1 cellular context compared by ENCODE assay signal in the genomic region with DNA sequence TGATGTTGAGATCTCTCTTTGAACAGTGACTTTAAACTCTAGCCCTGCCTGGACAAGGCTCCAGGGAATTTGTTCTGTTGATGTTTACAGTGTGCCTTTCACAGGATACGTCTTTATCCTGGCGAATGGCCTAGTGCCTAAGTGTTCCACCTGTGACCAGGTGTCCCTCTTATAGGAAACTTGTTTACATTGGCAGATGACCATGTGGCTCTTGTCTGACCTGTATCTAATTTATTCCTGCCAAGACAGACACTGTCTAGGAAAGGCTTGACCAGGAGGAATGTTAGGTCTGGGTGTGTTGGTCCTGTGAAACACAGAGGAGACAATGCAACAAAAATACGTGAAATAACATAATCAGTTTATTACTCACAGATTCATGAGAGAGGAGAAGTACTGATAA.
TF ChIP-seq lines count a peak whose summit lies in the region.

No MANE protein-coding gene starts in this region.

TF ChIP-seq in A549, 52 proteins besides CTCF, POLR2A, EP300 and RAD21 (continued from another document):
- TF ChIP-seq REST (IDR thresholded peaks at IDR 0.05) (no peak), ZFP36 (IDR thresholded peaks at IDR 0.05; ENCODE audit: borderline replicate concordance, partially characterized antibody) (no peak), FOXS1 (CRISPR knock-in tag; IDR thresholded peaks at IDR 0.05) (no peak), JUNB (IDR thresholded peaks at IDR 0.05) (no peak), MAZ (IDR thresholded peaks at IDR 0.05; ENCODE audit: borderline replicate concordance, low read depth, low read length) (no peak), SREBF2 (IDR thresholded peaks at IDR 0.05) (no peak), JUN (IDR thresholded peaks at IDR 0.05) (no peak), HOXB5 (CRISPR knock-in tag; IDR thresholded peaks at IDR 0.05) (no peak), HDAC2 (IDR thresholded peaks at IDR 0.05) (no peak), MAFK (IDR thresholded peaks at IDR 0.05; ENCODE audit: partially characterized antibody) (no peak), FOSL2 (IDR thresholded peaks at IDR 0.05) (no peak), FOSL2 (CRISPR knock-in tag; IDR thresholded peaks at IDR 0.05) (no peak)
- TF ChIP-seq, protein P1, sequence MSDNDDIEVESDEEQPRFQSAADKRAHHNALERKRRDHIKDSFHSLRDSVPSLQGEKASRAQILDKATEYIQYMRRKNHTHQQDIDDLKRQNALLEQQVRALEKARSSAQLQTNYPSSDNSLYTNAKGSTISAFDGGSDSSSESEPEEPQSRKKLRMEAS (IDR thresholded peaks at IDR 0.05) = no peak
- TF ChIP-seq, protein P2, sequence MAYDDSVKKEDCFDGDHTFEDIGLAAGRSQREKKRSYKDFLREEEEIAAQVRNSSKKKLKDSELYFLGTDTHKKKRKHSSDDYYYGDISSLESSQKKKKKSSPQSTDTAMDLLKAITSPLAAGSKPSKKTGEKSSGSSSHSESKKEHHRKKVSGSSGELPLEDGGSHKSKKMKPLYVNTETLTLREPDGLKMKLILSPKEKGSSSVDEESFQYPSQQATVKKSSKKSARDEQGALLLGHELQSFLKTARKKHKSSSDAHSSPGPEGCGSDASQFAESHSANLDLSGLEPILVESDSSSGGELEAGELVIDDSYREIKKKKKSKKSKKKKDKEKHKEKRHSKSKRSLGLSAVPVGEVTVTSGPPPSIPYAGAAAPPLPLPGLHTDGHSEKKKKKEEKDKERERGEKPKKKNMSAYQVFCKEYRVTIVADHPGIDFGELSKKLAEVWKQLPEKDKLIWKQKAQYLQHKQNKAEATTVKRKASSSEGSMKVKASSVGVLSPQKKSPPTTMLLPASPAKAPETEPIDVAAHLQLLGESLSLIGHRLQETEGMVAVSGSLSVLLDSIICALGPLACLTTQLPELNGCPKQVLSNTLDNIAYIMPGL (CRISPR knock-in tag; IDR thresholded peaks at IDR 0.05; ENCODE audit: borderline replicate concordance) = no peak
